ENCODE assay signal across 17 cellular contexts in the genomic region with DNA sequence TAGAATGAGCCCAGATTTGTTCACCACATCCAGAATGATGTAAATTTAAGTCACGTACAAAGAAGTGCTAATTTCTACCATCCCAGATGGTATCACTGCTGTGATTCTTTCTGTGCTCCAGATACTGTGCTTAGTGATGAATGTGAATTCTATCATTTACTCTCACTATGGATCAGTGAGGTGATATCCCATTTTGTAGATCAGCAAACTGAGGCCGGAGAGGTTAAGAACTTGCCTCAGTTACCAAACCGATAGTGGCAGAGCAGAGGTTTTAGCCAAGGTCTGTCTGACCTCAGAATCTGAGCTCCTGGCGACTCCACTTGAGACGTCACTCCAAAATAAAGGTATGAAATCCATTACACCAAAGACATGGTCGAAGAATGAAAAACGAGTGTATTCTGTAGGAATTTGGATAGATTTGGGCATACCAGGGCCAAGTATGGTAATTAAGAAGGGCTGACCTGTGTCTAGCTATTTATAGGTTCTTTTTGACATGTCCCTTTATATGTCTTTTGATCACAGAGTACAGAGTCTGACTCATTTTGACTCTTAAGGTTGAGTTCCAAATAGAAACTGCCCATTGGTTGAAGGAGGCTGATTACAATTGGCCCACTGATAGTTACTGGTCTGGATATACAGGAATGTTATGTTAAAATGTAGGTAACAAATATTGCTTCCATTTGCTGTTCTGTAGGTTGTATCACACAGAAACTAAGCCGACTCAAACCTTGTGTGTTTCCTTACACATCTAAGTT. TPM values are rescaled to one million over a fixed set of nuclear protein-coding genes. Genes with fewer than 3 reads are reported as not detected.
DNase-seq lines count a peak whose midpoint lies in the region; ATAC-seq, FAIRE-seq and TF ChIP-seq lines count a peak whose summit lies in the region.
"Had no signal": no experiment of that assay in that cellular context is flagged by ENCODE, and none has a peak within 500 bp of the region (broad histone marks: within the 10 kb centered on the region; RNA-seq: fewer than 3 reads in every experiment).

No MANE protein-coding gene starts in this region.

- H3K36me3 Mint-ChIP-seq in activated CD8-positive, alpha-beta T cell treated with anti-CD3 and anti-CD28 coated beads for 36 hours (ENCODE audit: low read depth), result peaks cover 2% of the 10 kb centered on the region
- H3K36me3 Mint-ChIP-seq in activated CD8-positive, alpha-beta T cell treated with anti-CD3 and anti-CD28 coated beads, Interleukin-2, amount 10 ng/mL, durations not matched to agents 7 days and 5 days (ENCODE audit: low read depth), result peaks cover 17% of the 10 kb centered on the region

- no peaks in the 10 kb centered on the region for H3K9me1 ChIP-seq in endothelial cell of umbilical vein (replicated peaks; ENCODE audit: control insufficient read depth, extremely low read depth, insufficient read depth, low read length)

- no peaks in the 10 kb centered on the region for H3K27me3 ChIP-seq in Loucy (ENCODE audit: insufficient read depth, low read length, poor library complexity, severe bottlenecking)
- H3K27me3 ChIP-seq in endothelial cell of umbilical vein (ENCODE audit: control insufficient read depth in 2 of 2, insufficient read depth in 2 of 2, low read length in 2 of 2), result no peaks in the 10 kb centered on the region
- H3K27me3 ChIP-seq in psoas muscle (ENCODE audit: insufficient read depth in 3 of 3, low read length in 2 of 3), result no peaks in the 10 kb centered on the region

- H3K9me2 ChIP-seq in Loucy (replicated peaks; ENCODE audit: low read depth, low read length), result no peaks in the 10 kb centered on the region

- H2AFZ ChIP-seq in Loucy (ENCODE audit: low read length) (no peak overlapping the region), endothelial cell of umbilical vein (ENCODE audit: low read depth, low read length) (no peak overlapping the region)

- peaks cover 57% of the 10 kb centered on the region for H3K4me1 ChIP-seq in Loucy (ENCODE audit: insufficient read depth, low read length, poor library complexity, severe bottlenecking)
- peaks cover 32% of the 10 kb centered on the region for H3K4me1 ChIP-seq in endothelial cell of umbilical vein (ENCODE audit: control insufficient read depth, extremely low read depth, insufficient read depth, low read length)
- peaks cover 39% of the 10 kb centered on the region for H3K4me1 ChIP-seq in psoas muscle
- H3K4me1 ChIP-seq: Caco-2 had no signal

- H4K20me1 ChIP-seq in Loucy (ENCODE audit: insufficient read depth, low read length, poor library complexity, severe bottlenecking), result peaks cover 6% of the 10 kb centered on the region
- no peaks in the 10 kb centered on the region for H4K20me1 ChIP-seq in endothelial cell of umbilical vein (replicated peaks; ENCODE audit: control insufficient read depth, extremely low read depth, insufficient read depth, low read length)

- TF ChIP-seq POLR2A in endothelial cell of umbilical vein (IDR thresholded peaks at IDR 0.05; ENCODE audit: low read depth, low read length), result no peak

- CTCF ChIA-PET in activated CD8-positive, alpha-beta T cell treated with anti-CD3 and anti-CD28 coated beads for 36 hours (lab: Charles Lee), result interaction anchor here (1.2 to 2.5 kb wide), 4 partner anchors 9 to 101 kb away, joined by 3 to 16 read pairs (median 8); a partner anchor contains a TSS
- CTCF ChIA-PET in activated CD8-positive, alpha-beta T cell treated with anti-CD3 and anti-CD28 coated beads, Interleukin-2, amount 10 ng/mL, durations not matched to agents 7 days and 5 days (lab: Charles Lee), result interaction anchor here (2.3 kb wide), 2 partner anchors 9 to 30 kb away, joined by 7 to 9 read pairs; a partner anchor contains a TSS
- CTCF ChIA-PET in endothelial cell of umbilical vein (lab: Charles Lee), result interaction anchor here (0.9 to 3.0 kb wide), 6 partner anchors 10 to 89 kb away, joined by 3 to 14 read pairs (median 5); a partner anchor contains a TSS

- H3K4me2 ChIP-seq in Loucy (ENCODE audit: low read depth, low read length, poor library complexity, severe bottlenecking) (peak overlapping the region; percentile 83), endothelial cell of umbilical vein (ENCODE audit: insufficient read depth, low read length) (peak overlapping the region; percentile 47)

- H3K79me2 ChIP-seq in Loucy (ENCODE audit: insufficient read depth, low read length) (peaks cover 71% of the 10 kb centered on the region), endothelial cell of umbilical vein (ENCODE audit: control insufficient read depth, insufficient read depth, low read length) (no peaks in the 10 kb centered on the region)

- no peaks in the 10 kb centered on the region for H3K27me3 Mint-ChIP-seq in activated CD8-positive, alpha-beta T cell treated with anti-CD3 and anti-CD28 coated beads for 36 hours
- no peaks in the 10 kb centered on the region for H3K27me3 Mint-ChIP-seq in activated CD8-positive, alpha-beta T cell treated with anti-CD3 and anti-CD28 coated beads, Interleukin-2, amount 10 ng/mL, durations not matched to agents 7 days and 5 days (ENCODE audit: low read depth)

- no peak for DNase-seq in activated CD8-positive, alpha-beta T cell treated with anti-CD3 and anti-CD28 coated beads for 36 hours
- DNase-seq in activated CD8-positive, alpha-beta T cell treated with anti-CD3 and anti-CD28 coated beads, Interleukin-2, amount 10 ng/mL, durations not matched to agents 7 days and 5 days, result no peak
- peak; percentile 40 for DNase-seq in endothelial cell of umbilical vein (ENCODE audit: low read depth, low spot score)
- DNase-seq in psoas muscle, result no peak
- DNase-seq in kidney glomerular epithelial cell (lab: John Stamatoyannopoulos, UW), result no peak
- no peak for DNase-seq in NCI-H2029 treated with DMSO at 0.1 percent for 48 hours (lab: John Stamatoyannopoulos, UW)
- no peak for DNase-seq in COR-L47 (lab: John Stamatoyannopoulos, UW)
- DNase-seq: 8988T, Caco-2, Kasumi-1, NCI-H1930, NCI-H2171 treated with DMSO at 0.1 percent for 48 hours, NCI-H510A treated with DMSO at 0.1 percent for 48 hours had no signal

- no TSS peak for BruUV-seq in endothelial cell of umbilical vein (replicated peaks; lab: Mats Ljungman, UMichigan)

- H3K9me3 Mint-ChIP-seq in activated CD8-positive, alpha-beta T cell treated with anti-CD3 and anti-CD28 coated beads for 36 hours, result no peaks in the 10 kb centered on the region
- peaks cover 3% of the 10 kb centered on the region for H3K9me3 Mint-ChIP-seq in activated CD8-positive, alpha-beta T cell treated with anti-CD3 and anti-CD28 coated beads, Interleukin-2, amount 10 ng/mL, durations not matched to agents 7 days and 5 days (ENCODE audit: insufficient read depth)
- H3K9me3 Mint-ChIP-seq: CD14-positive monocyte had no signal

- ATAC-seq in activated CD8-positive, alpha-beta T cell treated with anti-CD3 and anti-CD28 coated beads for 36 hours, result peak; percentile 57
- ATAC-seq in activated CD8-positive, alpha-beta T cell treated with anti-CD3 and anti-CD28 coated beads, Interleukin-2, amount 10 ng/mL, durations not matched to agents 7 days and 5 days, result no peak
- peak; percentile 83 to 86 (median 84) for ATAC-seq in psoas muscle

- intact Hi-C loops in activated CD8-positive, alpha-beta T cell treated with anti-CD3 and anti-CD28 coated beads for 36 hours (cut with micrococcal nuclease), result no loop called here
- intact Hi-C loops in endothelial cell of umbilical vein (cut with micrococcal nuclease) (loop anchor here (5.0 kb wide), 1 partner anchor 453 kb away; no protein-coding TSS in a partner anchor), psoas muscle (cut with DNase I) (loop anchor here in 1 of 2 donors (5.0 kb wide), 2 partner anchors 68 to 78 kb away; no protein-coding TSS in a partner anchor)

- peaks cover 57% of the 10 kb centered on the region for H3K4me1 Mint-ChIP-seq in activated CD8-positive, alpha-beta T cell treated with anti-CD3 and anti-CD28 coated beads for 36 hours (ENCODE audit: low read depth)
- peaks cover 32% of the 10 kb centered on the region for H3K4me1 Mint-ChIP-seq in activated CD8-positive, alpha-beta T cell treated with anti-CD3 and anti-CD28 coated beads, Interleukin-2, amount 10 ng/mL, durations not matched to agents 7 days and 5 days (ENCODE audit: low read depth)

- 0 out of 2 replicates have a peak, but pooled peaks cover 4% of the 10 kb centered on the region for H3F3A ChIP-seq in Loucy (ENCODE audit: low read depth)

- no peak for FAIRE-seq in endothelial cell of umbilical vein (lab: Jason Lieb, UNC)
- FAIRE-seq: GM18507 had no signal

- H3K4me3 ChIP-seq in Loucy (ENCODE audit: low read length, poor library complexity, severe bottlenecking) (peak overlapping the region; percentile 68), endothelial cell of umbilical vein (replicated peaks in 1 of 3; ENCODE audit: insufficient read depth in 1 of 3, low read depth in 1 of 3, low read length in 3 of 3) (no peak overlapping the region), psoas muscle (no peak overlapping the region)
- H3K4me3 ChIP-seq: HAP-1 had no signal

- 64 to 86% (median 70%) methylated on average over 8 of the region's 8 CpGs for WGBS in psoas muscle, 3 donors

- H3K27ac ChIP-seq in endothelial cell of umbilical vein (ENCODE audit: insufficient read depth, low read depth, low read length), result peak overlapping the region; percentile 95
- H3K27ac ChIP-seq in psoas muscle, result peak overlapping the region; percentile 61

- H3K9ac ChIP-seq in Loucy (ENCODE audit: low read depth, low read length, poor library complexity, severe bottlenecking) (peak overlapping the region; percentile 46), endothelial cell of umbilical vein (replicated peaks; ENCODE audit: extremely low read depth, insufficient read depth, low read length) (peak overlapping the region; percentile 25)

- H3K36me3 ChIP-seq in Loucy (ENCODE audit: insufficient read depth, low read length) (no peaks in the 10 kb centered on the region), endothelial cell of umbilical vein (ENCODE audit: control insufficient read depth in 2 of 2, extremely low read depth in 1 of 2, insufficient read depth in 2 of 2, low read length in 2 of 2) (no peaks in the 10 kb centered on the region), psoas muscle (ENCODE audit: insufficient read depth in 1 of 2, low read depth in 1 of 2) (no peaks in the 10 kb centered on the region)
- H3K36me3 ChIP-seq: HAP-1 had no signal

- peak overlapping the region; percentile 90 for H3K27ac Mint-ChIP-seq in activated CD8-positive, alpha-beta T cell treated with anti-CD3 and anti-CD28 coated beads for 36 hours
- no peak overlapping the region for H3K27ac Mint-ChIP-seq in activated CD8-positive, alpha-beta T cell treated with anti-CD3 and anti-CD28 coated beads, Interleukin-2, amount 10 ng/mL, durations not matched to agents 7 days and 5 days

- dilution Hi-C loops in endothelial cell of umbilical vein (cut with MboI; ENCODE audit: extremely low pct_ligation_motif_present, low sequenced_read_pairs), result no loop called here

- H3K4me3 Mint-ChIP-seq in activated CD8-positive, alpha-beta T cell treated with anti-CD3 and anti-CD28 coated beads for 36 hours, result no peak overlapping the region
- no peak overlapping the region for H3K4me3 Mint-ChIP-seq in activated CD8-positive, alpha-beta T cell treated with anti-CD3 and anti-CD28 coated beads, Interleukin-2, amount 10 ng/mL, durations not matched to agents 7 days and 5 days
- H3K4me3 Mint-ChIP-seq: CD14-positive monocyte had no signal

- POLR2A ChIA-PET in activated CD8-positive, alpha-beta T cell treated with anti-CD3 and anti-CD28 coated beads for 36 hours (lab: Charles Lee), result interaction anchor here (2.4 kb wide), 1 partner anchor 10 kb away, joined by 11 read pairs; a partner anchor contains a TSS
- POLR2A ChIA-PET in activated CD8-positive, alpha-beta T cell treated with anti-CD3 and anti-CD28 coated beads, Interleukin-2, amount 10 ng/mL, durations not matched to agents 7 days and 5 days (lab: Charles Lee), result interaction anchor here (0.7 kb wide), 1 partner anchor 942 kb away, joined by 3 read pairs; no protein-coding TSS in a partner anchor
- POLR2A ChIA-PET in endothelial cell of umbilical vein (lab: Charles Lee), result interaction anchor here (1.5 kb wide), 1 partner anchor 10 kb away, joined by 3 read pairs; a partner anchor contains a TSS

- TF ChIP-seq CTCF in activated CD8-positive, alpha-beta T cell treated with anti-CD3 and anti-CD28 coated beads for 36 hours (IDR thresholded peaks at IDR 0.05), result no peak
- TF ChIP-seq CTCF in Loucy (conservative IDR thresholded peaks at IDR 0.05; ENCODE audit: low read length) (no peak), endothelial cell of umbilical vein (IDR thresholded peaks at IDR 0.05; ENCODE audit: extremely low read depth in 1 of 2, insufficient read depth in 1 of 2, low read depth in 1 of 2, low read length in 2 of 2) (no peak), psoas muscle (IDR thresholded peaks at IDR 0.05) (no peak)

- H3K9me3 ChIP-seq in Loucy (ENCODE audit: insufficient read depth, low read depth, low read length) (no peaks in the 10 kb centered on the region), endothelial cell of umbilical vein (replicated peaks; ENCODE audit: control insufficient read depth, insufficient read depth, low read length) (no peaks in the 10 kb centered on the region), psoas muscle (no peaks in the 10 kb centered on the region)
- H3K9me3 ChIP-seq: Caco-2, HAP-1 had no signal

RNA-seq across cellular contexts. Expression of a gene that starts 10.0 kb away (rescaled TPM):
- 1 to 10 TPM; 3.2 to 3.3 TPM for total RNA-seq in activated CD8-positive, alpha-beta T cell treated with anti-CD3 and anti-CD28 coated beads for 36 hours
- total RNA-seq in activated CD8-positive, alpha-beta T cell treated with anti-CD3 and anti-CD28 coated beads, Interleukin-2, amount 10 ng/mL, durations not matched to agents 7 days and 5 days, result 10 to 100 TPM; 11.0 to 11.6 TPM
- total RNA-seq in endothelial cell of umbilical vein (11.4 and 13.9 TPM in 2 replicates), psoas muscle (100 to 1,000 TPM in 1 of 4 donors, 10 to 100 TPM in 3; 32.1 to 102 (median 46.3) TPM)
- polyA plus RNA-seq in endothelial cell of umbilical vein (3.9 and 5.9 TPM in 2 replicates), psoas muscle (100 to 1,000 TPM in 1 of 3 donors, 10 to 100 TPM in 1, 1 to 10 TPM in 1; 6.4 to 127 (median 64.0) TPM)
- polyA plus RNA-seq in endothelial cell of umbilical vein (2011; cell fraction: cytosol; rRNA removed), result 8.3 and 9.3 TPM in 2 replicates
- 6.9 and 7.4 TPM in 2 replicates for polyA plus RNA-seq in endothelial cell of umbilical vein (2011; cell fraction: nucleus; rRNA removed)
- polyA plus RNA-seq in endothelial cell of umbilical vein (2012), result 5.1 and 9.4 TPM in 2 replicates
- 16.7 and 19.0 TPM in 2 replicates for polyA minus RNA-seq in endothelial cell of umbilical vein
- polyA minus RNA-seq in endothelial cell of umbilical vein (2011; cell fraction: cytosol; rRNA and poly(A)+ RNA removed), result 5.5 TPM
- 10.2 and 16.2 TPM in 2 replicates for polyA minus RNA-seq in endothelial cell of umbilical vein (2011; cell fraction: nucleus; rRNA and poly(A)+ RNA removed)
